In genomic region chr12:51505363-51505762, GRCh38 we compare ENCODE assay signal across 26 cellular contexts.
"Had no signal": no experiment of that assay in that cellular context is flagged by ENCODE, and none has a peak within 500 bp of the region (broad histone marks: within the 10 kb centered on the region; RNA-seq: fewer than 3 reads in every experiment).

No MANE protein-coding gene starts in this region.

- ATAC-seq: activated CD8-positive, alpha-beta memory T cell treated with anti-CD3 and anti-CD28 coated beads, Interleukin-2, amount 10 ng/mL, durations not matched to agents 7 days and 5 days; T-helper 17 cell; WTC11 had no signal

- DNase-seq: activated CD4-positive, alpha-beta T cell treated with anti-CD3 and anti-CD28 coated beads, Interleukin-2, amount 10 ng/mL, durations not matched to agents 24 days and 14 days; activated CD4-positive, alpha-beta T cell treated with anti-CD3 and anti-CD28 coated beads, Interleukin-2, amount 50 U/mL, for 48 hours; activated CD4-positive, CD25-positive, alpha-beta regulatory T cell treated with anti-CD3 and anti-CD28 coated beads, Interleukin-2, amount 50 U/mL, for 72 hours; activated CD8-positive, alpha-beta memory T cell treated with anti-CD3 and anti-CD28 coated beads, Interleukin-2, amount 10 ng/mL, durations not matched to agents 7 days and 5 days; activated gamma-delta T cell; activated naive CD4-positive, alpha-beta T cell treated with anti-CD3 and anti-CD28 coated beads for 36 hours; activated T-cell treated with anti-CD3 and anti-CD28 coated beads, Interleukin-2, amount 50 U/mL, for 24 hours; amygdala; cerebellar nuclear complex; MM.1S; NCI-H1105; NCI-H1436; NCI-H187; NCI-H2081; NCI-H510A treated with DMSO at 0.1 percent for 48 hours; NCI-H69; NK-92 treated with Interleukin-12 subunit alpha and Interleukin-12 subunit beta, amount 100 ng/mL, for 24 hours; OCI-M1; Peyer's patch; Right ventricle myocardium superior; SJCRH30; T-helper 17 cell; T-helper 9 cell had no signal

- H3K4me1 Mint-ChIP-seq: activated CD4-positive, alpha-beta T cell treated with anti-CD3 and anti-CD28 coated beads, Interleukin-2, amount 10 ng/mL, durations not matched to agents 24 days and 14 days; activated CD8-positive, alpha-beta memory T cell treated with anti-CD3 and anti-CD28 coated beads, Interleukin-2, amount 10 ng/mL, durations not matched to agents 7 days and 5 days; WTC11 had no signal

- H3K4me3 Mint-ChIP-seq: activated CD4-positive, alpha-beta T cell treated with anti-CD3 and anti-CD28 coated beads, Interleukin-2, amount 10 ng/mL, durations not matched to agents 24 days and 14 days; activated CD8-positive, alpha-beta memory T cell treated with anti-CD3 and anti-CD28 coated beads, Interleukin-2, amount 10 ng/mL, durations not matched to agents 7 days and 5 days; activated naive CD4-positive, alpha-beta T cell treated with anti-CD3 and anti-CD28 coated beads for 36 hours; activated naive CD8-positive, alpha-beta T cell; activated T-cell treated with anti-CD3 and anti-CD28 coated beads, Interleukin-2, amount 50 U/mL, for 24 hours; T-helper 17 cell; WTC11 had no signal

- H3K4me1 ChIP-seq: Peyer's patch, SJCRH30 had no signal

- H3K36me3 ChIP-seq: Peyer's patch, SJCRH30 had no signal

- H3K27ac ChIP-seq: Peyer's patch, RWPE1, SJCRH30 had no signal

- H3K36me3 Mint-ChIP-seq: activated CD8-positive, alpha-beta memory T cell treated with anti-CD3 and anti-CD28 coated beads, Interleukin-2, amount 10 ng/mL, durations not matched to agents 7 days and 5 days; WTC11 had no signal

- H3K4me3 ChIP-seq: Peyer's patch, SJCRH30 had no signal

- H3K9me3 Mint-ChIP-seq: activated CD4-positive, alpha-beta T cell treated with anti-CD3 and anti-CD28 coated beads, Interleukin-2, amount 10 ng/mL, durations not matched to agents 24 days and 14 days; activated naive CD4-positive, alpha-beta T cell treated with anti-CD3 and anti-CD28 coated beads for 36 hours; activated T-cell treated with anti-CD3 and anti-CD28 coated beads, Interleukin-2, amount 50 U/mL, for 24 hours; WTC11 had no signal

- H3K27me3 ChIP-seq: Peyer's patch, SJCRH30 had no signal

- H3K9me3 ChIP-seq: Peyer's patch, SJCRH30 had no signal

- H3K27ac Mint-ChIP-seq: activated CD4-positive, alpha-beta T cell treated with anti-CD3 and anti-CD28 coated beads, Interleukin-2, amount 10 ng/mL, durations not matched to agents 24 days and 14 days; activated CD8-positive, alpha-beta memory T cell treated with anti-CD3 and anti-CD28 coated beads, Interleukin-2, amount 10 ng/mL, durations not matched to agents 7 days and 5 days; activated naive CD4-positive, alpha-beta T cell treated with anti-CD3 and anti-CD28 coated beads for 36 hours; activated naive CD8-positive, alpha-beta T cell; activated T-cell treated with anti-CD3 and anti-CD28 coated beads, Interleukin-2, amount 50 U/mL, for 24 hours; T-helper 17 cell; WTC11 had no signal

- H3K27me3 Mint-ChIP-seq: activated CD8-positive, alpha-beta memory T cell treated with anti-CD3 and anti-CD28 coated beads, Interleukin-2, amount 10 ng/mL, durations not matched to agents 7 days and 5 days; activated naive CD8-positive, alpha-beta T cell; activated T-cell treated with anti-CD3 and anti-CD28 coated beads, Interleukin-2, amount 50 U/mL, for 24 hours had no signal
